In the genomic region with DNA sequence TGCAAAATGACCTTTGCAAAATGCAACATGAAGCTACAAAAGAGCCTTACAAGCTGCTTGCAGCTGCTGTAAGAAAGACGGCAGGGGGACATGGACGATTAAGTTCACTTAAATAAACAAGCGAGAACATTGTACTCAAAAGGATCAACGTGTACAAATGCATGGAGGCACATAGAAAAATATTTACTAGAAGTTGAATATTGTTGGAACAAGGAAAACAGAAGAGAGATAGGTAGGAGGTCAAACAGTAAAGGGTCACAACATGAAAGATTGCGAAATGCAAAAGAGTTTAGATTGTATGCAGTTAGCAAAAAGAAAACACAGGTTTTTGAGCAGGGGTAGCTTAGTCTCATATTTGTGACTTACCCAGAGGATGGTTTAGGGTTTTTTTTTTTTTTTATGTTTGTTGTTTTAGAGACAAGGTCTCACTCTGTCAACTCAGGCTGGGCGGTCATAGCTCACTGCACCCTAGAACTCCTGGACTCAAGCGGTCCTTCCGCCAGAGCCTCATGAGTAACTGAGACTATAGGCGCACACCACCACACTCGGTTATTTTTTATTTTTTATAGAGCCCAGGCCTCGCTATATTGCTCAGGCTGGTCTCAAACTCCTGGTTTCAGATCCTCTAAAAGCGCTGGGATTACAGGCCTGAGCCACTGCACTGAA, we compare ENCODE assay signal across 10 cellular contexts.
DNase-seq lines count a peak whose midpoint lies in the region; ATAC-seq lines count a peak whose summit lies in the region.
"Had no signal": no experiment of that assay in that cellular context is flagged by ENCODE, and none has a peak within 500 bp of the region (broad histone marks: within the 10 kb centered on the region; RNA-seq: fewer than 3 reads in every experiment).

No MANE protein-coding gene starts in this region.

- H3K9me3 Mint-ChIP-seq in stimulated activated naive CD8-positive, alpha-beta T cell treated with anti-CD3 and anti-CD28 coated beads, Interleukin-15, Interleukin-2, amounts not matched to agents 100 ng/mL and 50 ng/mL, for 24 hours: no peaks in the 10 kb centered on the region

- peaks cover 11% of the 10 kb centered on the region for H3K4me1 Mint-ChIP-seq in stimulated activated naive CD8-positive, alpha-beta T cell treated with anti-CD3 and anti-CD28 coated beads, Interleukin-15, Interleukin-2, amounts not matched to agents 100 ng/mL and 50 ng/mL, for 24 hours (ENCODE audit: low read depth)

- H3K36me3 Mint-ChIP-seq in stimulated activated naive CD8-positive, alpha-beta T cell treated with anti-CD3 and anti-CD28 coated beads, Interleukin-15, Interleukin-2, amounts not matched to agents 100 ng/mL and 50 ng/mL, for 24 hours (ENCODE audit: low read depth): peaks cover 9% of the 10 kb centered on the region

- H3K4me3 ChIP-seq in SK-N-MC: no peak overlapping the region

- H3K27me3 Mint-ChIP-seq in stimulated activated naive CD8-positive, alpha-beta T cell treated with anti-CD3 and anti-CD28 coated beads, Interleukin-15, Interleukin-2, amounts not matched to agents 100 ng/mL and 50 ng/mL, for 24 hours: no peaks in the 10 kb centered on the region

- H3K27ac Mint-ChIP-seq in stimulated activated naive CD8-positive, alpha-beta T cell treated with anti-CD3 and anti-CD28 coated beads, Interleukin-15, Interleukin-2, amounts not matched to agents 100 ng/mL and 50 ng/mL, for 24 hours: peak overlapping the region; percentile 91

- no peak for DNase-seq in stimulated activated naive CD8-positive, alpha-beta T cell treated with anti-CD3 and anti-CD28 coated beads, Interleukin-15, Interleukin-2, amounts not matched to agents 100 U/mL and 50 U/mL, for 24 hours
- DNase-seq in SK-N-MC (ENCODE audit: low read depth, low spot score) (no peak), left kidney (ENCODE audit: low read depth, low spot score) (peak; percentile 77), SW480 (ENCODE audit: low spot score) (no peak), RKO (ENCODE audit: low spot score) (no peak)
- DNase-seq: activated CD4-positive, alpha-beta T cell treated with anti-CD3 and anti-CD28 coated beads, Interleukin-2, amount 50 U/mL, for 1 hour; stimulated activated CD4-positive, alpha-beta T cell treated with anti-CD3 and anti-CD28 coated beads, Interleukin-4, amount 100 ng/mL, for 1 hour had no signal

- peak overlapping the region; percentile 85 for H3K4me3 Mint-ChIP-seq in stimulated activated naive CD8-positive, alpha-beta T cell treated with anti-CD3 and anti-CD28 coated beads, Interleukin-15, Interleukin-2, amounts not matched to agents 100 ng/mL and 50 ng/mL, for 24 hours

- 0 out of 2 replicates have a peak, but pooled peaks cover 3% of the 10 kb centered on the region for H3K36me3 ChIP-seq in SK-N-MC (ENCODE audit: insufficient read depth, low read length)

- H3K9me3 ChIP-seq in SK-N-MC (ENCODE audit: low read depth, low read length): no peaks in the 10 kb centered on the region

- no peak overlapping the region for H3K9ac ChIP-seq in SK-N-MC (ENCODE audit: insufficient read length)

- ATAC-seq in stimulated activated naive CD8-positive, alpha-beta T cell treated with anti-CD3 and anti-CD28 coated beads, Interleukin-15, Interleukin-2, amounts not matched to agents 100 U/mL and 50 U/mL, for 24 hours: no peak
- ATAC-seq in GM21717 (IDR thresholded peaks at IDR 0.05; ENCODE audit: unreplicated experiment) (no peak), GM19351 (IDR thresholded peaks at IDR 0.05; ENCODE audit: unreplicated experiment) (no peak)

- 0 out of 2 replicates have a peak overlapping the region, but pooled peaks have one; percentile 93 for H3K27ac ChIP-seq in SK-N-MC
